Comparison of ENCODE assay signal across 11 cellular contexts in genomic region chr5:157554180-157555030, GRCh38. TPM values are rescaled to one million over a fixed set of nuclear protein-coding genes. Genes with fewer than 3 reads are reported as not detected.
DNase-seq lines count a peak whose midpoint lies in the region; ATAC-seq and TF ChIP-seq lines count a peak whose summit lies in the region.
"Had no signal": no experiment of that assay in that cellular context is flagged by ENCODE, and none has a peak within 500 bp of the region (broad histone marks: within the 10 kb centered on the region; RNA-seq: fewer than 3 reads in every experiment).

No MANE protein-coding gene starts in this region.

- intact Hi-C loops in esophagus squamous epithelium (cut with DNase I), result no loop called here

- H3K27ac ChIP-seq in CD8-positive, alpha-beta memory T cell (ENCODE audit: low read depth, low read length), result no peak overlapping the region
- peak overlapping the region in 3 of 4 donors; percentile 45 to 65 (median 63) for H3K27ac ChIP-seq in esophagus squamous epithelium
- no peak overlapping the region for H3K27ac ChIP-seq in trophoblast cell (ENCODE audit: low read depth, low read length)
- H3K27ac ChIP-seq: body of pancreas had no signal

- peaks cover 3 to 9% (median 8%) of the 10 kb centered on the region in 3 donors for H3K36me3 Mint-ChIP-seq in CD8-positive, alpha-beta memory T cell

- peak overlapping the region; percentile 27 for H3K18ac ChIP-seq in trophoblast cell (ENCODE audit: low read length)

- no peak overlapping the region for H3K4ac ChIP-seq in trophoblast cell (ENCODE audit: low read depth, low read length)

- H3K14ac ChIP-seq in trophoblast cell (ENCODE audit: low read length), result no peak overlapping the region

- H3K4me3 ChIP-seq in CD8-positive, alpha-beta memory T cell (ENCODE audit: low read length), result no peak overlapping the region
- H3K4me3 ChIP-seq in esophagus squamous epithelium, result no peak overlapping the region
- no peak overlapping the region for H3K4me3 ChIP-seq in trophoblast cell (ENCODE audit: low read depth, low read length)
- H3K4me3 ChIP-seq: body of pancreas had no signal

- no peak overlapping the region for H2AFZ ChIP-seq in trophoblast cell (ENCODE audit: insufficient read depth, low read length, poor library complexity)

- TF ChIP-seq EP300 in Ishikawa (IDR thresholded peaks at IDR 0.05; ENCODE audit: borderline replicate concordance), result no peak

- H3K9me3 ChIP-seq in CD8-positive, alpha-beta memory T cell (ENCODE audit: low read length), result no peaks in the 10 kb centered on the region
- H3K9me3 ChIP-seq in esophagus squamous epithelium (no peaks in the 10 kb centered on the region), trophoblast cell (ENCODE audit: insufficient read depth, low read depth, low read length) (no peaks in the 10 kb centered on the region)
- H3K9me3 ChIP-seq: body of pancreas had no signal

- 57 to 66% methylated on average over 9 of the region's 10 CpGs for WGBS in esophagus squamous epithelium, 2 donors
- no CpG with 5 or more reads among the region's 10 CpGs for WGBS in trophoblast cell (ENCODE audit: extremely low coverage, insufficient coverage, insufficient read length)

- peak overlapping the region in 1 of 7 donors; percentile 9 for H3K4me3 Mint-ChIP-seq in CD8-positive, alpha-beta memory T cell

- H4K91ac ChIP-seq in trophoblast cell (ENCODE audit: low read depth, low read length), result no peak overlapping the region

- TF ChIP-seq RAD21 in Ishikawa (IDR thresholded peaks at IDR 0.05; ENCODE audit: low read depth), result no peak

- H3K27me3 Mint-ChIP-seq in CD8-positive, alpha-beta memory T cell, result no peaks in the 10 kb centered on the region

- POLR2A ChIA-PET in CD8-positive, alpha-beta memory T cell (lab: Charles Lee), result interaction anchor here (0.6 kb wide), 1 partner anchor 67 kb away, joined by 3 read pairs; no protein-coding TSS in a partner anchor

- no peak overlapping the region for H3K9ac ChIP-seq in trophoblast cell (ENCODE audit: low read length)

- H2BK120ac ChIP-seq in trophoblast cell (ENCODE audit: insufficient read depth, low read length, poor library complexity), result no peak overlapping the region

- no peak for TF ChIP-seq POLR2A in esophagus squamous epithelium (IDR thresholded peaks at IDR 0.05)

- peak overlapping the region in 6 of 8 donors; percentile 24 to 91 (median 65) for H3K27ac Mint-ChIP-seq in CD8-positive, alpha-beta memory T cell

- peaks cover 43 to 85% (median 76%) of the 10 kb centered on the region in 3 donors for H3K4me1 Mint-ChIP-seq in CD8-positive, alpha-beta memory T cell

- TF ChIP-seq CTCF in esophagus squamous epithelium (IDR thresholded peaks at IDR 0.05), result no peak

- no peak overlapping the region for H2BK12ac ChIP-seq in trophoblast cell (ENCODE audit: low read length)

- H3K4me1 ChIP-seq in CD8-positive, alpha-beta memory T cell (ENCODE audit: insufficient read depth, low read length), result peaks cover 6% of the 10 kb centered on the region
- H3K4me1 ChIP-seq in esophagus squamous epithelium (peaks cover 32 to 78% (median 62%) of the 10 kb centered on the region in 3 donors), trophoblast cell (ENCODE audit: control insufficient read depth in 1 of 2, insufficient read depth in 2 of 2, low read length in 2 of 2) (peaks cover 4 to 11% of the 10 kb centered on the region in 2 experiments)

- H3K36me3 ChIP-seq in CD8-positive, alpha-beta memory T cell (ENCODE audit: insufficient read depth, low read length), result no peaks in the 10 kb centered on the region
- H3K36me3 ChIP-seq in esophagus squamous epithelium (no peaks in the 10 kb centered on the region), trophoblast cell (ENCODE audit: control insufficient read depth in 1 of 2, insufficient read depth in 2 of 2, low read length in 2 of 2) (peaks cover 16 to 41% of the 10 kb centered on the region in 2 experiments)

- CTCF ChIA-PET in CD8-positive, alpha-beta memory T cell (lab: Charles Lee), result interaction anchor here (1.2 to 1.3 kb wide), 2 partner anchors 13 to 14 kb away, joined by 3 read pairs; no protein-coding TSS in a partner anchor

- no peaks in the 10 kb centered on the region for H3K79me1 ChIP-seq in trophoblast cell (ENCODE audit: low read length)

- H3K27me3 ChIP-seq in CD8-positive, alpha-beta memory T cell (ENCODE audit: insufficient read depth, low read length, poor library complexity, severe bottlenecking), result no peaks in the 10 kb centered on the region
- H3K27me3 ChIP-seq in esophagus squamous epithelium (no peaks in the 10 kb centered on the region), trophoblast cell (ENCODE audit: insufficient read depth, low read length) (no peaks in the 10 kb centered on the region)
- H3K27me3 ChIP-seq: body of pancreas had no signal

- peaks cover 2% of the 10 kb centered on the region for H3K79me2 ChIP-seq in trophoblast cell (ENCODE audit: control insufficient read depth, insufficient read depth, low read length, poor library complexity)

- H4K12ac ChIP-seq in trophoblast cell (ENCODE audit: low read depth, low read length), result no peak overlapping the region

- no peak overlapping the region for H2AK5ac ChIP-seq in trophoblast cell (ENCODE audit: low read length)

- H4K8ac ChIP-seq in trophoblast cell (ENCODE audit: low read depth, low read length), result no peak overlapping the region

- no peaks in the 10 kb centered on the region for H3K9me3 Mint-ChIP-seq in CD8-positive, alpha-beta memory T cell

- DNase-seq in CD8-positive, alpha-beta memory T cell, result no peak
- DNase-seq in esophagus squamous epithelium (lab: John Stamatoyannopoulos, UW) (no peak), trophoblast cell (no peak), SKM-1 (lab: John Stamatoyannopoulos, UW; ENCODE audit: unreplicated experiment) (no peak), NCI-H1048 (lab: John Stamatoyannopoulos, UW) (no peak), pons (ENCODE audit: low spot score) (no peak)
- DNase-seq: activated CD8-positive, alpha-beta memory T cell treated with anti-CD3 and anti-CD28 coated beads, Interleukin-2, amount 50 U/mL, for 4 hours; body of pancreas; H7 had no signal

- no peak overlapping the region for H2BK5ac ChIP-seq in trophoblast cell (ENCODE audit: low read depth, low read length, poor library complexity)

- ATAC-seq in activated CD4-positive, CD25-positive, alpha-beta regulatory T cell treated with anti-CD3 and anti-CD28 coated beads, Interleukin-2, amount 50 U/mL, for 24 hours, result no peak
- ATAC-seq: body of pancreas had no signal

- no peak overlapping the region for H3K23ac ChIP-seq in trophoblast cell (ENCODE audit: low read length)

- no peak overlapping the region for H3K4me2 ChIP-seq in trophoblast cell (ENCODE audit: low read length)

TF ChIP-seq in Ishikawa, 13 proteins besides CTCF, POLR2A, EP300 and RAD21:
- TF ChIP-seq ZBTB7A (IDR thresholded peaks at IDR 0.05; ENCODE audit: low read depth), result no peak
- TF ChIP-seq TCF12 (IDR thresholded peaks at IDR 0.05; ENCODE audit: low read depth), result 0 out of 2 replicates have a peak, but pooled peaks have one; percentile 29

RNA-seq across cellular contexts. Expression of gene ADAM19, which starts 21.2 kb away (rescaled TPM):
- total RNA-seq in CD8-positive, alpha-beta memory T cell, result 10 to 100 TPM; 26.5 to 26.8 TPM
- polyA plus RNA-seq in CD8-positive, alpha-beta memory T cell, result 4.1 TPM
- total RNA-seq in esophagus squamous epithelium, result 10 to 100 TPM in 1 of 4 donors, 1 to 10 TPM in 3; 1.9 to 11.6 (median 4.3) TPM
- 241 and 257 TPM in 2 replicates for polyA plus RNA-seq in trophoblast cell (2013)

Comparison
In these comparisons a context has a peak if more than half of its experiments do, and no peak if none do; other contexts are left out.
1. H3K27ac ChIP-seq: peak in esophagus squamous epithelium (3 of 4); none in CD8-positive, alpha-beta memory T cell (single experiment) and trophoblast cell (single experiment).